In genomic region chr1:218377143-218377660, GRCh38 we compare ENCODE assay signal across 8 cellular contexts. TPM values are rescaled to one million over a fixed set of nuclear protein-coding genes. Genes with fewer than 3 reads are reported as not detected.
A peak's percentile ranks its signal among the peaks of the same experiment; 100 is the strongest.
DNase-seq lines count a peak whose midpoint lies in the region; ATAC-seq and TF ChIP-seq lines count a peak whose summit lies in the region.

No MANE protein-coding gene starts in this region.

- TF ChIP-seq CTCF in sigmoid colon (IDR thresholded peaks at IDR 0.05) (no peak), GM23338 (conservative IDR thresholded peaks at IDR 0.05; ENCODE audit: low read depth in 2 of 2) (no peak)

- no peak overlapping the region for H3K4me3 Mint-ChIP-seq in GM23338

- no peaks in the 10 kb centered on the region for H3K9me2 ChIP-seq in GM23338 (ENCODE audit: insufficient read depth)

- H3K4me2 ChIP-seq in GM23338: no peak overlapping the region

- DNase-seq in SK-MEL-5 (ENCODE audit: low read depth, low spot score) (peak; percentile 56), amniotic stem cell (lab: John Stamatoyannopoulos, UW) (peak; percentile 79), sigmoid colon (no peak), GM23338 (ENCODE audit: low spot score) (no peak), NAMALWA (ENCODE audit: low spot score) (no peak), GF-D8 (lab: John Stamatoyannopoulos, UW) (no peak)

- H2AFZ ChIP-seq in GM23338: no peak overlapping the region

- H3K36me3 ChIP-seq in sigmoid colon (no peaks in the 10 kb centered on the region), GM23338 (ENCODE audit: insufficient read depth) (no peaks in the 10 kb centered on the region)

- H3K36me3 Mint-ChIP-seq in GM23338 (ENCODE audit: low read depth): no peaks in the 10 kb centered on the region

- H3K4me3 ChIP-seq in sigmoid colon (no peak overlapping the region), GM23338 (no peak overlapping the region)

- 46 to 54% methylated on average over 4 of the region's 4 CpGs for WGBS in sigmoid colon, 2 donors

- in situ Hi-C loops in SK-MEL-5 (cut with HindIII; ENCODE audit: low pct_unique_long_range_greater_than_20kb, low sequenced_read_pairs): no loop called here

- TF ChIP-seq EP300 in sigmoid colon (IDR thresholded peaks at IDR 0.05): no peak

- H3K27ac ChIP-seq in sigmoid colon (peak overlapping the region in 3 of 4 donors; percentile 7 to 45 (median 35)), GM23338 (ENCODE audit: low read depth) (no peak overlapping the region)

- no peaks in the 10 kb centered on the region for H3K9me3 ChIP-seq in sigmoid colon

- no peak overlapping the region for H3K27ac Mint-ChIP-seq in GM23338

- H3K27me3 Mint-ChIP-seq in GM23338 (ENCODE audit: insufficient read depth, low read depth, poor library complexity): peaks cover 9% of the 10 kb centered on the region

- no peak for TF ChIP-seq POLR2A in sigmoid colon (IDR thresholded peaks at IDR 0.05)

- H4K20me1 ChIP-seq in GM23338 (replicated peaks; ENCODE audit: insufficient read depth): no peaks in the 10 kb centered on the region

- H3K4me1 ChIP-seq in sigmoid colon: peaks cover 0 to 70% (median 49%) of the 10 kb centered on the region in 4 donors
- no peaks in the 10 kb centered on the region for H3K4me1 ChIP-seq in GM23338 (ENCODE audit: insufficient read depth)

- no peaks in the 10 kb centered on the region; the same call in 2 of the 3 replicates for H3K9me3 Mint-ChIP-seq in GM23338

- H3K27me3 ChIP-seq in sigmoid colon (no peaks in the 10 kb centered on the region), GM23338 (ENCODE audit: insufficient read depth) (no peaks in the 10 kb centered on the region)

- peaks cover 2% of the 10 kb centered on the region; the same call in 1 of the 3 replicates for H3K4me1 Mint-ChIP-seq in GM23338

- ATAC-seq in GM19035 (IDR thresholded peaks at IDR 0.05; ENCODE audit: unreplicated experiment): peak; percentile 93
- ATAC-seq in HG03066 (IDR thresholded peaks at IDR 0.05; ENCODE audit: low read depth, unreplicated experiment): peak; percentile 75
- no peak for ATAC-seq in GM23338

- H3K79me2 ChIP-seq in GM23338 (replicated peaks; ENCODE audit: insufficient read depth): no peaks in the 10 kb centered on the region

- H3F3A ChIP-seq in GM23338 (replicated peaks; ENCODE audit: low read depth): no peaks in the 10 kb centered on the region

- intact Hi-C loops in sigmoid colon (cut with DNase I): no loop called here

TF ChIP-seq in GM23338, 12 proteins besides CTCF, POLR2A, EP300 and RAD21:
- TF ChIP-seq ETS1 (IDR thresholded peaks at IDR 0.05) (no peak), NANOG (IDR thresholded peaks at IDR 0.05; ENCODE audit: borderline replicate concordance) (no peak), ZNF114 (CRISPR knock-in tag; IDR thresholded peaks at IDR 0.05) (no peak), REST (IDR thresholded peaks at IDR 0.05; ENCODE audit: unreplicated experiment) (no peak)

RNA-seq across cellular contexts. Expression of gene TGFB2, which starts 32.1 kb away (rescaled TPM):
- total RNA-seq in SK-MEL-5 (2014; rRNA removed; shearing (Covaris generic)): 1.8 and 2.1 TPM in 2 replicates
- 1.4 and 1.8 TPM in 2 replicates for polyA plus RNA-seq in SK-MEL-5 (2015; cell fraction: cytosol; rRNA removed)
- polyA plus RNA-seq in SK-MEL-5 (2015; cell fraction: nucleus; rRNA removed): 0.92 and 1.1 TPM in 2 replicates
- total RNA-seq in sigmoid colon: 10 to 100 TPM in 1 of 4 donors, 1 to 10 TPM in 3; 6.3 to 11.8 (median 7.7) TPM
- polyA plus RNA-seq in sigmoid colon: under 1 TPM; 0.23 to 0.60 (median 0.38) TPM
- 0.19 and 1.4 TPM in 2 replicates for total RNA-seq in GM23338 (2014; rRNA removed; shearing (Covaris generic))
- polyA plus RNA-seq in GM23338 (2016; fragmentation: Nextera tagmentation; extraction: Ambion mirVana): 0.31 and 0.63 TPM in 2 replicates

Comparison
In these comparisons a context has a peak if more than half of its experiments do, and no peak if none do; other contexts are left out.
1. DNase-seq: peak in SK-MEL-5 (single experiment) and amniotic stem cell (single experiment); none in sigmoid colon (single experiment), GM23338 (single experiment), NAMALWA (single experiment) and GF-D8 (single experiment).